Comparison of ENCODE assay signal across 4 cellular contexts in the genomic region with DNA sequence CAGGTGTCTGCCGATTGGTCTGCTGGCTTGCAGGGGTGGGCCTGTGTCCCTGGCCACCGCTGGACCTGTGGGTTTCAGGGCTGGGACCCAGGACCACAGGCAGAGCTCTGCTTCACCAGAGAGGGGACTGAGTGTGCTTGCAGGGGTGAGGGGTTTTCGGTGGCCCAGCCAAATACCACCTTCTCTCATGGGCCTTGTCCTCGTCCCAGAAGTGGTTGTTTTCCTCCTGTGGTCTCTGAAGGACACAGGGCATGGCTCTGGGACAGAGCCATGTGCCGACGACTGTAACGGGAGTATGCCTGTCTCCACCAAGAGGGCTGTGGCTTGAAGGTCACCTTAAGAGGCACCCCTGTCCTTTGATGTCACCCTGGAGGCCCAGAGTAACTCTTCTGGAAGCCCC. TPM values are rescaled to one million over a fixed set of nuclear protein-coding genes. Genes with fewer than 3 reads are reported as not detected.
"Had no signal": no experiment of that assay in that cellular context is flagged by ENCODE, and none has a peak within 500 bp of the region (broad histone marks: within the 10 kb centered on the region; RNA-seq: fewer than 3 reads in every experiment).

No MANE protein-coding gene starts in this region.

RNA-seq across cellular contexts. Expression of gene FAM90A1, which starts 7.3 kb away (rescaled TPM):
- total RNA-seq: GM23248, H1, H4 had no signal
- polyA plus RNA-seq: GM23338 had no signal
